ENCODE assay signal across 15 cellular contexts in genomic region chr17:65370669-65371126, GRCh38.
DNase-seq lines count a peak whose midpoint lies in the region; ATAC-seq and TF ChIP-seq lines count a peak whose summit lies in the region.
"Had no signal": no experiment of that assay in that cellular context is flagged by ENCODE, and none has a peak within 500 bp of the region (broad histone marks: within the 10 kb centered on the region; RNA-seq: fewer than 3 reads in every experiment).

No MANE protein-coding gene starts in this region.

- ATAC-seq in GM19351 (IDR thresholded peaks at IDR 0.05; ENCODE audit: unreplicated experiment) (peak; percentile 60), HG03460 (IDR thresholded peaks at IDR 0.05; ENCODE audit: unreplicated experiment) (no peak), gastroesophageal sphincter (no peak)
- ATAC-seq: activated T-helper 17 cell treated with anti-CD3 and anti-CD28 coated beads, Interleukin-2, amount 50 U/mL, for 72 hours had no signal

- TF ChIP-seq EP300 in gastroesophageal sphincter (IDR thresholded peaks at IDR 0.05), result no peak

- no peak overlapping the region for H3K4me3 ChIP-seq in NB4 (ENCODE audit: low read depth, low read length)
- H3K4me3 ChIP-seq in neural progenitor cell, result no peak overlapping the region
- H3K4me3 ChIP-seq in gastroesophageal sphincter, result no peak overlapping the region

- no peaks in the 10 kb centered on the region for H4K20me1 ChIP-seq in neural progenitor cell (ENCODE audit: low read depth)

- TF ChIP-seq CTCF in NB4 (IDR thresholded peaks at IDR 0.05; ENCODE audit: low read depth, low read length) (no peak), neural progenitor cell (IDR thresholded peaks at IDR 0.05) (no peak), gastroesophageal sphincter (IDR thresholded peaks at IDR 0.05) (no peak)

- H3K27me3 ChIP-seq in neural progenitor cell (no peaks in the 10 kb centered on the region), gastroesophageal sphincter (peaks cover 10% of the 10 kb centered on the region)

- peak overlapping the region; percentile 8 for H3K27ac Mint-ChIP-seq in neural progenitor cell
- H3K27ac Mint-ChIP-seq in activated T-helper 2 cell treated with anti-CD3 and anti-CD28 coated beads, Interferon-gamma antibody, Interleukin-2, Interleukin-4, amounts not matched to agents 10 μg/mL and 5 μg/mL and 100 μg/mL, durations not matched to agents 14 hours and 24 hours and 36 hours, result no peak overlapping the region
- H3K27ac Mint-ChIP-seq: activated T-helper 17 cell treated with anti-CD3 and anti-CD28 coated beads, Interleukin-2, amount 50 U/mL, for 72 hours; CD4-positive, alpha-beta T cell; H9 had no signal

- whole genome bisulfite sequencing in gastroesophageal sphincter (ENCODE audit: low coverage in 1 of 2), 2 donors, result 39 to 71% methylated on average over 5 to 8 of the region's 15 CpGs

- H3K4me1 ChIP-seq in neural progenitor cell (no peaks in the 10 kb centered on the region), gastroesophageal sphincter (no peaks in the 10 kb centered on the region)

- H3K79me2 ChIP-seq in neural progenitor cell (ENCODE audit: low read depth), result no peaks in the 10 kb centered on the region

- DNase-seq in NB4 (ENCODE audit: low read depth), result peak; percentile 47
- DNase-seq in dermis microvascular lymphatic vessel endothelial cell (ENCODE audit: low read depth in 2 of 2), result peak; percentile 51 to 83
- DNase-seq in neural progenitor cell (ENCODE audit: low spot score), result peak; percentile 11
- no peak for DNase-seq in activated T-helper 2 cell treated with anti-CD3 and anti-CD28 coated beads, Interferon-gamma antibody, Interleukin-2, Interleukin-4, amounts not matched to agents 10 μg/mL and 5 μg/mL and 100 μg/mL, durations not matched to agents 14 hours and 24 hours and 36 hours (ENCODE audit: low spot score)
- no peak for DNase-seq in NCI-H1694 treated with DMSO at 0.1 percent for 48 hours (lab: John Stamatoyannopoulos, UW)
- DNase-seq: activated CD4-positive, CD25-positive, alpha-beta regulatory T cell treated with anti-CD3 and anti-CD28 coated beads, Interleukin-2, amount 50 U/mL, for 72 hours; CD4-positive, alpha-beta T cell; cerebellar nuclear complex; H9; stimulated activated naive CD4-positive, alpha-beta T cell had no signal

- no peak overlapping the region for H3K9ac ChIP-seq in neural progenitor cell
- H3K9ac ChIP-seq: KMS-11 had no signal

- H3F3A ChIP-seq in neural progenitor cell (ENCODE audit: low read depth), result no peaks in the 10 kb centered on the region

- no peak overlapping the region for H3K27ac ChIP-seq in neural progenitor cell
- H3K27ac ChIP-seq in gastroesophageal sphincter, result no peak overlapping the region
- H3K27ac ChIP-seq: KMS-11 had no signal

- H3K9me3 Mint-ChIP-seq in neural progenitor cell, result peaks cover 18% of the 10 kb centered on the region
- peaks cover 9% of the 10 kb centered on the region for H3K9me3 Mint-ChIP-seq in activated T-helper 2 cell treated with anti-CD3 and anti-CD28 coated beads, Interferon-gamma antibody, Interleukin-2, Interleukin-4, amounts not matched to agents 10 μg/mL and 5 μg/mL and 100 μg/mL, durations not matched to agents 14 hours and 24 hours and 36 hours
- H3K9me3 Mint-ChIP-seq: activated T-helper 17 cell treated with anti-CD3 and anti-CD28 coated beads, Interleukin-2, amount 50 U/mL, for 72 hours; CD4-positive, alpha-beta T cell; H9 had no signal

- H3K36me3 ChIP-seq in neural progenitor cell (no peaks in the 10 kb centered on the region), gastroesophageal sphincter (no peaks in the 10 kb centered on the region)

- no peak overlapping the region for H2AFZ ChIP-seq in neural progenitor cell (replicated peaks)

- no peaks in the 10 kb centered on the region for H3K36me3 Mint-ChIP-seq in neural progenitor cell
- no peaks in the 10 kb centered on the region for H3K36me3 Mint-ChIP-seq in activated T-helper 2 cell treated with anti-CD3 and anti-CD28 coated beads, Interferon-gamma antibody, Interleukin-2, Interleukin-4, amounts not matched to agents 10 μg/mL and 5 μg/mL and 100 μg/mL, durations not matched to agents 14 hours and 24 hours and 36 hours (ENCODE audit: low read depth)

- no peak overlapping the region for H3K4me2 ChIP-seq in neural progenitor cell
- H3K4me2 ChIP-seq: KMS-11 had no signal

- H3K4me1 Mint-ChIP-seq in neural progenitor cell, result peaks cover 32% of the 10 kb centered on the region
- peaks cover 15% of the 10 kb centered on the region for H3K4me1 Mint-ChIP-seq in activated T-helper 2 cell treated with anti-CD3 and anti-CD28 coated beads, Interferon-gamma antibody, Interleukin-2, Interleukin-4, amounts not matched to agents 10 μg/mL and 5 μg/mL and 100 μg/mL, durations not matched to agents 14 hours and 24 hours and 36 hours (ENCODE audit: low read depth)

- H3K9me3 ChIP-seq in neural progenitor cell (ENCODE audit: low read depth) (no peaks in the 10 kb centered on the region), gastroesophageal sphincter (no peaks in the 10 kb centered on the region)

- H3K27me3 Mint-ChIP-seq in neural progenitor cell (ENCODE audit: insufficient read depth, low read depth), result peaks cover 12% of the 10 kb centered on the region
- peaks cover 8% of the 10 kb centered on the region for H3K27me3 Mint-ChIP-seq in activated T-helper 2 cell treated with anti-CD3 and anti-CD28 coated beads, Interferon-gamma antibody, Interleukin-2, Interleukin-4, amounts not matched to agents 10 μg/mL and 5 μg/mL and 100 μg/mL, durations not matched to agents 14 hours and 24 hours and 36 hours (ENCODE audit: low read depth)

- no peak overlapping the region for H3K4me3 Mint-ChIP-seq in neural progenitor cell
- H3K4me3 Mint-ChIP-seq in activated T-helper 2 cell treated with anti-CD3 and anti-CD28 coated beads, Interferon-gamma antibody, Interleukin-2, Interleukin-4, amounts not matched to agents 10 μg/mL and 5 μg/mL and 100 μg/mL, durations not matched to agents 14 hours and 24 hours and 36 hours (ENCODE audit: low read depth), result no peak overlapping the region
- H3K4me3 Mint-ChIP-seq: activated T-helper 17 cell treated with anti-CD3 and anti-CD28 coated beads, Interleukin-2, amount 50 U/mL, for 72 hours; CD4-positive, alpha-beta T cell; H9 had no signal

- intact Hi-C loops in activated T-helper 2 cell treated with anti-CD3 and anti-CD28 coated beads, Interferon-gamma antibody, Interleukin-2, Interleukin-4, amounts not matched to agents 10 μg/mL and 5 μg/mL and 100 μg/mL, durations not matched to agents 14 hours and 24 hours and 36 hours (cut with micrococcal nuclease), result no loop called here

- TF ChIP-seq POLR2A in NB4 (IDR thresholded peaks at IDR 0.05; ENCODE audit: extremely low read depth, insufficient read length), result no peak
- no peak for TF ChIP-seq POLR2A in gastroesophageal sphincter (IDR thresholded peaks at IDR 0.05)

Comparison
In these comparisons a context has a peak if more than half of its experiments do, and no peak if none do; other contexts are left out.
1. DNase-seq: peak in NB4 (single experiment), dermis microvascular lymphatic vessel endothelial cell (2 of 2) and neural progenitor cell (single experiment); none in activated T-helper 2 cell treated with anti-CD3 and anti-CD28 coated beads, Interferon-gamma antibody, Interleukin-2, Interleukin-4, amounts not matched to agents 10 μg/mL and 5 μg/mL and 100 μg/mL, durations not matched to agents 14 hours and 24 hours and 36 hours (single experiment) and NCI-H1694 treated with DMSO at 0.1 percent for 48 hours (single experiment).